8 cellular contexts compared by ENCODE assay signal in the genomic region with DNA sequence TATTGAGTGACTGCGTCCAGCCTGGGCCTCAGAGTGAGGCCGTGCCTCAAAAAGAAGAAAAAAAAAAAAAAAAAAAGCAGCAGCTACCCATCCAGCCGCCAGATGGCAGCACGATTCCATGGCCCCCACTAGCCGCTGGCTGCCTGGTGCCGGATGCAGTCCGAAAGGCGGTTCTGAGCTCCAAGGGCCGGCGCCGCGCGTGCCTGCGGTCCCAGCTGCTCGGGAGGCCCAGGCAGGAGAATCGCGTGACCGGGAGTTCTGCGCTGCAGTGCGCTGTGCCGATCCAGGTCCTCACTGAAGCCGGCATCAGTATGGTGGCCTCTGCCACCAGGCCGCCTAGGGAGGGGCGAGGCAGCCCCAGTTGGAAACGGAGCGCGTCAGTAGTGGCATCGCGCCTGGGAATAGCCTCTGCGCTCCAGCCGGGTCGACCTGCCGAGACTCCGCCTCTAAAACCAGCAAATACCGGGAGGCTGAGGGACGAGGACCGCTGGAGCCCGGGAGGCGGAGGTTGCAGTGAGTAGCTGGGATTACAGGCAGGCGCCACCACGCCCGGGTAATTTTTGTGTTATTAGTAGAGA. TPM values are rescaled to one million over a fixed set of nuclear protein-coding genes. Genes with fewer than 3 reads are reported as not detected.
DNase-seq lines count a peak whose midpoint lies in the region; ATAC-seq and TF ChIP-seq lines count a peak whose summit lies in the region.

No MANE protein-coding gene starts in this region.

- H3K27me3 Mint-ChIP-seq in activated naive CD4-positive, alpha-beta T cell treated with anti-CD3 and anti-CD28 coated beads, Interleukin-2, amount 50 U/mL, for 24 hours, result no peaks in the 10 kb centered on the region

- no peak overlapping the region for H3K27ac Mint-ChIP-seq in activated naive CD4-positive, alpha-beta T cell treated with anti-CD3 and anti-CD28 coated beads, Interleukin-2, amount 50 U/mL, for 24 hours

- peaks cover under 1% of the 10 kb centered on the region for H4K20me1 ChIP-seq in osteoblast (ENCODE audit: insufficient read depth, low read length)

- peak; percentile 43 for DNase-seq in DMS153 (lab: John Stamatoyannopoulos, UW)
- peak; percentile 83 for DNase-seq in KBM-7
- DNase-seq in SK-MEL-5 (ENCODE audit: low read depth, low spot score), result peak; percentile 82
- peak; percentile 84 for DNase-seq in glomerular visceral epithelial cell (ENCODE audit: extremely low spot score)
- peak; percentile 98 for DNase-seq in osteoblast (ENCODE audit: insufficient read length, low spot score, missing footprints)
- no peak for DNase-seq in thoracic aorta (ENCODE audit: low spot score)

- no peaks in the 10 kb centered on the region for H3K9me3 Mint-ChIP-seq in activated naive CD4-positive, alpha-beta T cell treated with anti-CD3 and anti-CD28 coated beads, Interleukin-2, amount 50 U/mL, for 24 hours

- H3K4me1 ChIP-seq in osteoblast (ENCODE audit: insufficient read depth, low read length) (peaks cover 12% of the 10 kb centered on the region), thoracic aorta (ENCODE audit: control insufficient read depth in 1 of 2, low read depth in 2 of 2) (peaks cover 5 to 18% of the 10 kb centered on the region in 2 donors)

- H3K4me2 ChIP-seq in osteoblast (ENCODE audit: insufficient read depth, low read length), result peak overlapping the region; percentile 77

- no peaks in the 10 kb centered on the region for H3K36me3 Mint-ChIP-seq in activated naive CD4-positive, alpha-beta T cell treated with anti-CD3 and anti-CD28 coated beads, Interleukin-2, amount 50 U/mL, for 24 hours

- TF ChIP-seq CTCF in osteoblast (IDR thresholded peaks at IDR 0.05; ENCODE audit: extremely low read depth, low read depth, low read length) (peak; percentile 85), thoracic aorta (IDR thresholded peaks at IDR 0.05) (peak; percentile 74)

- H3K36me3 ChIP-seq in osteoblast (ENCODE audit: insufficient read depth, low read length), result no peaks in the 10 kb centered on the region
- no peaks in the 10 kb centered on the region for H3K36me3 ChIP-seq in thoracic aorta

- H3K4me3 ChIP-seq in osteoblast (ENCODE audit: insufficient read depth, low read length) (peak overlapping the region; percentile 72), thoracic aorta (peak overlapping the region; percentile 67)

- no peaks in the 10 kb centered on the region for H3K4me1 Mint-ChIP-seq in activated naive CD4-positive, alpha-beta T cell treated with anti-CD3 and anti-CD28 coated beads, Interleukin-2, amount 50 U/mL, for 24 hours

- no peak overlapping the region for H3K27ac ChIP-seq in osteoblast (ENCODE audit: low read depth, low read length)
- peak overlapping the region in 1 of 2 donors; percentile 42 for H3K27ac ChIP-seq in thoracic aorta

- H3K4me3 Mint-ChIP-seq in activated naive CD4-positive, alpha-beta T cell treated with anti-CD3 and anti-CD28 coated beads, Interleukin-2, amount 50 U/mL, for 24 hours, result peak overlapping the region; percentile 12

- H3K9me3 ChIP-seq in osteoblast (ENCODE audit: low read depth, low read length) (no peaks in the 10 kb centered on the region), thoracic aorta (no peaks in the 10 kb centered on the region)

- in situ Hi-C loops in KBM-7 (cut with MboI; ENCODE audit: low pct_unique_long_range_greater_than_20kb, low sequenced_read_pairs) (loop anchor here (25.0 kb wide), 1 partner anchor 344 kb away; a partner anchor contains a TSS), SK-MEL-5 (cut with HindIII; ENCODE audit: low pct_unique_long_range_greater_than_20kb, low sequenced_read_pairs) (no loop called here)

- no peaks in the 10 kb centered on the region for H3K27me3 ChIP-seq in osteoblast (ENCODE audit: insufficient read depth, low read length)
- no peaks in the 10 kb centered on the region for H3K27me3 ChIP-seq in thoracic aorta (replicated peaks; ENCODE audit: insufficient read depth)

- H2AFZ ChIP-seq in osteoblast (ENCODE audit: low read length), result peak overlapping the region; percentile 90

- no peaks in the 10 kb centered on the region for H3K79me2 ChIP-seq in osteoblast (ENCODE audit: insufficient read depth, low read length)

- peak; percentile 77 for ATAC-seq in thoracic aorta (ENCODE audit: insufficient number of reproducible peaks, low FRiP score, low read depth)
- no peak for ATAC-seq in HG03520 (IDR thresholded peaks at IDR 0.05; ENCODE audit: unreplicated experiment)

RNA-seq across cellular contexts. Expression of a gene that starts 19.3 kb away (rescaled TPM):
- total RNA-seq in SK-MEL-5 (2014; rRNA removed; shearing (Covaris generic)), result 15.3 and 17.0 TPM in 2 replicates
- polyA plus RNA-seq in SK-MEL-5 (2015; cell fraction: cytosol; rRNA removed), result 68.1 and 83.6 TPM in 2 replicates
- polyA plus RNA-seq in SK-MEL-5 (2015; cell fraction: nucleus; rRNA removed), result 25.2 and 63.7 TPM in 2 replicates
- total RNA-seq in osteoblast (18.3 and 23.9 TPM in 2 replicates), thoracic aorta (100 to 1,000 TPM in 1 of 2 donors, 10 to 100 TPM in 1; 49.4 to 108 TPM)

RNA-seq across cellular contexts. Expression of a gene that starts 24.3 kb away (rescaled TPM):
- total RNA-seq in SK-MEL-5 (2014; rRNA removed; shearing (Covaris generic)), result 19.0 and 19.5 TPM in 2 replicates
- polyA plus RNA-seq in SK-MEL-5 (2015; cell fraction: cytosol; rRNA removed), result 19.5 and 30.7 TPM in 2 replicates
- polyA plus RNA-seq in SK-MEL-5 (2015; cell fraction: nucleus; rRNA removed), result 20.9 and 44.3 TPM in 2 replicates
- 12.4 and 13.8 TPM in 2 replicates for total RNA-seq in osteoblast
- 10 to 100 TPM in 1 of 2 donors, 1 to 10 TPM in 1; 8.5 to 13.8 TPM for total RNA-seq in thoracic aorta
